13 cellular contexts compared by ENCODE assay signal in the genomic region with DNA sequence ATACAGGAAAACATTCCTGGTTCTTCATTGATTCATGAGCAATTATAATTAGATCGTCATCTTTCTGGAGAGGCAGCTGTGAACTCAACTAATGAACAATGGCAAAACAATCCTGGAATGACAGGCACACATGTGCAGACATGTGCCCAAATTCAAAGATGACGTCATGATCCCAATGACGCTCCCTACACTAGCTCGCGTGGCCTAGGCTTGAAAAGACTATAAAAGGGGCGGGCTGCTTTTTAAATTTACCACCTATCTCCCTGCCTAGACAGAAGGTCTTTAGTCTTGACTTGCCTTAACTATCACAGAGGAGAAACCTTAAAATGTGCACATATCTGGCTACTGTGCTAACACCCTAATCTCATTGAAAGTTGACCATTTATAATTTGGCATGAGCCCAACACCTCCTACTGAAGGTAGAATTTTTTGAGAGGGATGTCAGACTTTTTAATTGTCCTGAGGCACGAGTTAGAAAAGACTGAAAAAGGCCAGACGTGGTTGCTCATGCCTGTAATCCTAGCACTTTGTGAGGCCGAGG.
A peak's percentile ranks its signal among the peaks of the same experiment; 100 is the strongest.
DNase-seq lines count a peak whose midpoint lies in the region; ATAC-seq and TF ChIP-seq lines count a peak whose summit lies in the region.
"Had no signal": no experiment of that assay in that cellular context is flagged by ENCODE, and none has a peak within 500 bp of the region (broad histone marks: within the 10 kb centered on the region; RNA-seq: fewer than 3 reads in every experiment).

No MANE protein-coding gene starts in this region.

- WGBS in right cardiac atrium, result 83% methylated on average over 9 of the region's 9 CpGs

- no peaks in the 10 kb centered on the region for H3K9me3 Mint-ChIP-seq in activated T-helper 1 cell treated with anti-CD3 and anti-CD28 coated beads, Interleukin-12 subunit alpha, Interleukin-12 subunit beta, Interleukin-2, Interleukin-4 antibody, amounts not matched to agents 30 ng/mL and 10 ng/mL and 1 ng/mL, durations not matched to agents 14 hours and 24 hours and 36 hours
- peaks cover 12% of the 10 kb centered on the region for H3K9me3 Mint-ChIP-seq in glutamatergic neuron (ENCODE audit: unreplicated experiment)
- H3K9me3 Mint-ChIP-seq: stimulated activated naive CD8-positive, alpha-beta T cell treated with anti-CD3 and anti-CD28 coated beads, Interleukin-15, amount 100 ng/mL, for 72 hours had no signal

- H3K27ac Mint-ChIP-seq in activated T-helper 1 cell treated with anti-CD3 and anti-CD28 coated beads, Interleukin-12 subunit alpha, Interleukin-12 subunit beta, Interleukin-2, Interleukin-4 antibody, amounts not matched to agents 30 ng/mL and 10 ng/mL and 1 ng/mL, durations not matched to agents 14 hours and 24 hours and 36 hours, result peak overlapping the region; percentile 7
- H3K27ac Mint-ChIP-seq in glutamatergic neuron (ENCODE audit: unreplicated experiment), result peak overlapping the region; percentile 79

- DNase-seq in left ventricle myocardium inferior (no peak), right cardiac atrium (no peak), glutamatergic neuron (no peak), vagina (ENCODE audit: extremely low spot score in 2 of 2) (no peak), NCI-H2196 treated with DMSO at 0.1 percent for 48 hours (lab: John Stamatoyannopoulos, UW; ENCODE audit: unreplicated experiment) (no peak), EL (no peak)
- DNase-seq in activated T-helper 1 cell treated with anti-CD3 and anti-CD28 coated beads, Interleukin-12 subunit alpha, Interleukin-12 subunit beta, Interleukin-2, Interleukin-4 antibody, amounts not matched to agents 30 ng/mL and 10 ng/mL and 1 ng/mL, durations not matched to agents 14 hours and 24 hours and 36 hours (ENCODE audit: low spot score), result no peak
- DNase-seq: brain microvascular endothelial cell; erythroblast; NCI-H446 treated with DMSO at 0.1 percent for 48 hours; stimulated activated naive CD8-positive, alpha-beta T cell treated with anti-CD3 and anti-CD28 coated beads, Interleukin-15, amount 100 ng/mL, for 72 hours had no signal

- H3K36me3 ChIP-seq in left ventricle myocardium inferior (peaks cover 55% of the 10 kb centered on the region), vagina (peaks cover 0 to 13% of the 10 kb centered on the region in 2 donors)
- H3K36me3 ChIP-seq: brain microvascular endothelial cell had no signal

- no peak for ATAC-seq in right cardiac atrium
- ATAC-seq in HG02798 (IDR thresholded peaks at IDR 0.05; ENCODE audit: poor library complexity, unreplicated experiment), result no peak
- ATAC-seq: stimulated activated naive CD8-positive, alpha-beta T cell treated with anti-CD3 and anti-CD28 coated beads, Interleukin-15, amount 100 ng/mL, for 72 hours had no signal

- H3K4me1 ChIP-seq in left ventricle myocardium inferior (peaks cover 85% of the 10 kb centered on the region), right cardiac atrium (ENCODE audit: control insufficient read depth, insufficient read depth, low read length) (peaks cover 8% of the 10 kb centered on the region), vagina (peaks cover 23% of the 10 kb centered on the region)

- TF ChIP-seq POLR2A in vagina (IDR thresholded peaks at IDR 0.05), result no peak

- H3K4me3 ChIP-seq in left ventricle myocardium inferior (no peak overlapping the region), right cardiac atrium (ENCODE audit: low read length) (no peak overlapping the region), vagina (no peak overlapping the region)
- H3K4me3 ChIP-seq: right atrium auricular region had no signal

- H3K27me3 ChIP-seq in left ventricle myocardium inferior (ENCODE audit: low read depth) (no peaks in the 10 kb centered on the region), right cardiac atrium (ENCODE audit: control insufficient read depth, insufficient read depth) (no peaks in the 10 kb centered on the region), vagina (no peaks in the 10 kb centered on the region)
- H3K27me3 ChIP-seq: brain microvascular endothelial cell, right atrium auricular region had no signal

- H3K4me1 Mint-ChIP-seq in activated T-helper 1 cell treated with anti-CD3 and anti-CD28 coated beads, Interleukin-12 subunit alpha, Interleukin-12 subunit beta, Interleukin-2, Interleukin-4 antibody, amounts not matched to agents 30 ng/mL and 10 ng/mL and 1 ng/mL, durations not matched to agents 14 hours and 24 hours and 36 hours (ENCODE audit: low read depth), result peaks cover 72% of the 10 kb centered on the region
- peaks cover 31% of the 10 kb centered on the region for H3K4me1 Mint-ChIP-seq in glutamatergic neuron (ENCODE audit: low read depth, unreplicated experiment)

- H3K4me3 Mint-ChIP-seq in activated T-helper 1 cell treated with anti-CD3 and anti-CD28 coated beads, Interleukin-12 subunit alpha, Interleukin-12 subunit beta, Interleukin-2, Interleukin-4 antibody, amounts not matched to agents 30 ng/mL and 10 ng/mL and 1 ng/mL, durations not matched to agents 14 hours and 24 hours and 36 hours, result no peak overlapping the region
- no peak overlapping the region for H3K4me3 Mint-ChIP-seq in glutamatergic neuron (ENCODE audit: unreplicated experiment)
- H3K4me3 Mint-ChIP-seq: stimulated activated naive CD8-positive, alpha-beta T cell treated with anti-CD3 and anti-CD28 coated beads, Interleukin-15, amount 100 ng/mL, for 72 hours had no signal

- H3K9me3 ChIP-seq in left ventricle myocardium inferior (replicated peaks) (no peaks in the 10 kb centered on the region), right cardiac atrium (ENCODE audit: control insufficient read depth, low read length) (no peaks in the 10 kb centered on the region), vagina (no peaks in the 10 kb centered on the region)
- H3K9me3 ChIP-seq: right atrium auricular region had no signal

- TF ChIP-seq CTCF in left ventricle myocardium inferior (IDR thresholded peaks at IDR 0.05; ENCODE audit: borderline replicate concordance) (no peak), glutamatergic neuron (IDR thresholded peaks at IDR 0.05; ENCODE audit: partially characterized antibody, unreplicated experiment) (no peak), vagina (IDR thresholded peaks at IDR 0.05) (no peak)

- peaks cover 44% of the 10 kb centered on the region for H3K36me3 Mint-ChIP-seq in activated T-helper 1 cell treated with anti-CD3 and anti-CD28 coated beads, Interleukin-12 subunit alpha, Interleukin-12 subunit beta, Interleukin-2, Interleukin-4 antibody, amounts not matched to agents 30 ng/mL and 10 ng/mL and 1 ng/mL, durations not matched to agents 14 hours and 24 hours and 36 hours (ENCODE audit: low read depth)
- no peaks in the 10 kb centered on the region for H3K36me3 Mint-ChIP-seq in glutamatergic neuron (ENCODE audit: unreplicated experiment)

- H3K27ac ChIP-seq in left ventricle myocardium inferior (replicated peaks) (peak overlapping the region; percentile 22), right cardiac atrium (ENCODE audit: low read length) (no peak overlapping the region), vagina (peak overlapping the region; percentile 90)
- H3K27ac ChIP-seq: brain microvascular endothelial cell, right atrium auricular region had no signal

- H3K27me3 Mint-ChIP-seq in activated T-helper 1 cell treated with anti-CD3 and anti-CD28 coated beads, Interleukin-12 subunit alpha, Interleukin-12 subunit beta, Interleukin-2, Interleukin-4 antibody, amounts not matched to agents 30 ng/mL and 10 ng/mL and 1 ng/mL, durations not matched to agents 14 hours and 24 hours and 36 hours (ENCODE audit: insufficient read depth), result peaks cover 2% of the 10 kb centered on the region
- peaks cover 1% of the 10 kb centered on the region for H3K27me3 Mint-ChIP-seq in glutamatergic neuron (ENCODE audit: unreplicated experiment)
- H3K27me3 Mint-ChIP-seq: stimulated activated naive CD8-positive, alpha-beta T cell treated with anti-CD3 and anti-CD28 coated beads, Interleukin-15, amount 100 ng/mL, for 72 hours had no signal

- intact Hi-C loops in left ventricle myocardium inferior (cut with micrococcal nuclease), result no loop called here
- intact Hi-C loops in right cardiac atrium (cut with DNase I), result no loop called here
- intact Hi-C loops in activated T-helper 1 cell treated with anti-CD3 and anti-CD28 coated beads, Interleukin-12 subunit alpha, Interleukin-12 subunit beta, Interleukin-2, Interleukin-4 antibody, amounts not matched to agents 30 ng/mL and 10 ng/mL and 1 ng/mL, durations not matched to agents 14 hours and 24 hours and 36 hours (cut with micrococcal nuclease), result loop anchor here (2.0 kb wide), 3 partner anchors 17 to 95 kb away; no protein-coding TSS in a partner anchor
- intact Hi-C loops in vagina (cut with DNase I), result no loop called here
